ENCODE assay signal across 8 cellular contexts in the genomic region with DNA sequence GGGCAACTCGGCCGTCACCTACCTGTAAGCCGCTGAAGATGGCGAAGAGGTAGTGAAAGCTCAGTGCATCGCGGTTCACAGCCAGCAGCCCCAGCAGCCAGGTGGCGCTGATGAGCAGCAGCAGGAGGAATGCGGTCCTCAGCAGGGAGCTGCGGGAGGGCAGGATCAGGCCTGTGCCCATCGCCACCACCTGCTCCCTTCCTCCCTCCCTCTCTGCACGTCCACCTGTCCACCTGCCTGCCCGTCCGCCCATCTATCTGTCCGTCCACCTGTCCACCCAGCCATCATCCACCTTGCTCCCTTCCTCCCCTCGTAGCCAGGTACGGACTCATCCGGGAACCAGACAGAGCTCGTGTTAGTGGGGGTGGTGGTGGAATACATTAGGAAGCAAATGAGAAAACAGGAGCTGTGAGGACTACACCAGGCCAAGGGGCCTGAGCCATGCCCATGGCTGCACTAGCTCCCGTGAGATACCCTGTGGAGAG. TPM values are rescaled to one million over a fixed set of nuclear protein-coding genes. Genes with fewer than 3 reads are reported as not detected.
A peak's percentile ranks its signal among the peaks of the same experiment; 100 is the strongest.
DNase-seq lines count a peak whose midpoint lies in the region; ATAC-seq and TF ChIP-seq lines count a peak whose summit lies in the region.

No MANE protein-coding gene starts in this region.

- POLR2A ChIA-PET in Caco-2 (lab: Charles Lee) = interaction anchor here (0.5 kb wide), 1 partner anchor 77 kb away, joined by 4 read pairs; no protein-coding TSS in a partner anchor

- no peak overlapping the region for H3K27ac Mint-ChIP-seq in Caco-2 (ENCODE audit: unreplicated experiment)

- no peaks in the 10 kb centered on the region for H3K36me3 ChIP-seq in Caco-2 (ENCODE audit: control insufficient read depth, insufficient read depth, low read length)
- no peaks in the 10 kb centered on the region for H3K36me3 ChIP-seq in heart right ventricle

- H3K27me3 ChIP-seq in Caco-2 (replicated peaks; ENCODE audit: control insufficient read depth, insufficient read depth, low read length) (no peaks in the 10 kb centered on the region), heart right ventricle (peaks cover 0 to 20% (median 6%) of the 10 kb centered on the region in 7 donors)

- peaks cover 59% of the 10 kb centered on the region for H3K36me3 Mint-ChIP-seq in Caco-2 (ENCODE audit: insufficient read depth, unreplicated experiment)

- no peaks in the 10 kb centered on the region for H3K9me3 ChIP-seq in Caco-2
- no peaks in the 10 kb centered on the region for H3K9me3 ChIP-seq in heart right ventricle

- peaks cover 26% of the 10 kb centered on the region for H3K4me1 Mint-ChIP-seq in Caco-2 (ENCODE audit: low read depth, unreplicated experiment)

- no peaks in the 10 kb centered on the region for H3K9me3 Mint-ChIP-seq in Caco-2 (ENCODE audit: unreplicated experiment)

- 40 to 41% methylated on average over 19 of the region's 19 CpGs for WGBS in heart right ventricle, 2 donors

- no TSS peak for BruUV-seq in Caco-2 (replicated peaks; lab: Mats Ljungman, UMichigan)

- TF ChIP-seq CTCF in Caco-2 (IDR thresholded peaks at IDR 0.05; ENCODE audit: insufficient read depth in 1 of 2, low read depth in 1 of 2, low read length in 1 of 2, severe bottlenecking in 1 of 2, unreplicated experiment in 1 of 2) = peak; percentile 79 to 81
- TF ChIP-seq CTCF in heart right ventricle (IDR thresholded peaks at IDR 0.05) = peak; percentile 71 to 94 (median 86)

- H3K27ac ChIP-seq in heart right ventricle = no peak overlapping the region

- no peak overlapping the region for H3K4me3 ChIP-seq in Caco-2 (ENCODE audit: low read depth, low read length)
- no peak overlapping the region for H3K4me3 ChIP-seq in Jurkat, Clone E6-1 (ENCODE audit: low read length)
- H3K4me3 ChIP-seq in heart right ventricle = no peak overlapping the region

- ATAC-seq in SK-N-SH treated with all-trans-retinoic acid at 6 μM for 48 hours (peak; percentile 86), heart right ventricle (peak; percentile 33 to 76 (median 66)), HG03159 (IDR thresholded peaks at IDR 0.05; ENCODE audit: unreplicated experiment) (no peak)

- DNase-seq in Caco-2 (peak in 1 of 2 experiments; percentile 73), heart right ventricle (peak; percentile 50 to 78), mesenteric fat pad (ENCODE audit: low spot score) (no peak)
- peak; percentile 17 for DNase-seq in Jurkat, Clone E6-1 (ENCODE audit: low read depth, low spot score)
- peak; percentile 75 for DNase-seq in activated naive CD4-positive, alpha-beta T cell treated with anti-CD3 and anti-CD28 coated beads, Interleukin-2, amount 50 U/mL, for 16 hours
- DNase-seq in stimulated activated CD4-positive, alpha-beta T cell treated with anti-CD3 and anti-CD28 coated beads, Interleukin-12 subunit alpha, Interleukin-12 subunit beta, amount 100 ng/mL, for 24 hours (ENCODE audit: low read depth in 2 of 2) = peak; percentile 33 to 73

- H3K4me1 ChIP-seq in Caco-2 = peaks cover 23% of the 10 kb centered on the region
- no peaks in the 10 kb centered on the region for H3K4me1 ChIP-seq in heart right ventricle

- no peak overlapping the region for H3K4me3 Mint-ChIP-seq in Caco-2 (ENCODE audit: unreplicated experiment)

- H3K27me3 Mint-ChIP-seq in Caco-2 (ENCODE audit: insufficient read depth, unreplicated experiment) = no peaks in the 10 kb centered on the region

- intact Hi-C loops in Caco-2 (cut with micrococcal nuclease; ENCODE audit: unreplicated experiment) = no loop called here
- intact Hi-C loops in heart right ventricle (cut with DNase I) = loop anchor here (1.0 to 5.0 kb wide), 4 partner anchors 173 to 175 kb away; no protein-coding TSS in a partner anchor

- CTCF ChIA-PET in Caco-2 (lab: Charles Lee) = interaction anchor here (0.5 to 1.6 kb wide), 13 partner anchors 10 to 244 kb away, joined by 3 to 17 read pairs (median 4); a partner anchor contains a TSS

TF ChIP-seq in SK-N-SH treated with all-trans-retinoic acid at 6 μM for 48 hours, 23 proteins besides CTCF, POLR2A, EP300 and RAD21:
- no peak for TF ChIP-seq GLIS3 (CRISPR knock-in tag; IDR thresholded peaks at IDR 0.05)
- TF ChIP-seq, protein P1, sequence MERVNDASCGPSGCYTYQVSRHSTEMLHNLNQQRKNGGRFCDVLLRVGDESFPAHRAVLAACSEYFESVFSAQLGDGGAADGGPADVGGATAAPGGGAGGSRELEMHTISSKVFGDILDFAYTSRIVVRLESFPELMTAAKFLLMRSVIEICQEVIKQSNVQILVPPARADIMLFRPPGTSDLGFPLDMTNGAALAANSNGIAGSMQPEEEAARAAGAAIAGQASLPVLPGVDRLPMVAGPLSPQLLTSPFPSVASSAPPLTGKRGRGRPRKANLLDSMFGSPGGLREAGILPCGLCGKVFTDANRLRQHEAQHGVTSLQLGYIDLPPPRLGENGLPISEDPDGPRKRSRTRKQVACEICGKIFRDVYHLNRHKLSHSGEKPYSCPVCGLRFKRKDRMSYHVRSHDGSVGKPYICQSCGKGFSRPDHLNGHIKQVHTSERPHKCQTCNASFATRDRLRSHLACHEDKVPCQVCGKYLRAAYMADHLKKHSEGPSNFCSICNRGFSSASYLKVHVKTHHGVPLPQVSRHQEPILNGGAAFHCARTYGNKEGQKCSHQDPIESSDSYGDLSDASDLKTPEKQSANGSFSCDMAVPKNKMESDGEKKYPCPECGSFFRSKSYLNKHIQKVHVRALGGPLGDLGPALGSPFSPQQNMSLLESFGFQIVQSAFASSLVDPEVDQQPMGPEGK (CRISPR knock-in tag; IDR thresholded peaks at IDR 0.05; ENCODE audit: borderline replicate concordance) = no peak
- TF ChIP-seq ZNF565 (CRISPR knock-in tag; conservative IDR thresholded peaks at IDR 0.05; ENCODE audit: low read depth) = no peak
- TF ChIP-seq, protein P2, sequence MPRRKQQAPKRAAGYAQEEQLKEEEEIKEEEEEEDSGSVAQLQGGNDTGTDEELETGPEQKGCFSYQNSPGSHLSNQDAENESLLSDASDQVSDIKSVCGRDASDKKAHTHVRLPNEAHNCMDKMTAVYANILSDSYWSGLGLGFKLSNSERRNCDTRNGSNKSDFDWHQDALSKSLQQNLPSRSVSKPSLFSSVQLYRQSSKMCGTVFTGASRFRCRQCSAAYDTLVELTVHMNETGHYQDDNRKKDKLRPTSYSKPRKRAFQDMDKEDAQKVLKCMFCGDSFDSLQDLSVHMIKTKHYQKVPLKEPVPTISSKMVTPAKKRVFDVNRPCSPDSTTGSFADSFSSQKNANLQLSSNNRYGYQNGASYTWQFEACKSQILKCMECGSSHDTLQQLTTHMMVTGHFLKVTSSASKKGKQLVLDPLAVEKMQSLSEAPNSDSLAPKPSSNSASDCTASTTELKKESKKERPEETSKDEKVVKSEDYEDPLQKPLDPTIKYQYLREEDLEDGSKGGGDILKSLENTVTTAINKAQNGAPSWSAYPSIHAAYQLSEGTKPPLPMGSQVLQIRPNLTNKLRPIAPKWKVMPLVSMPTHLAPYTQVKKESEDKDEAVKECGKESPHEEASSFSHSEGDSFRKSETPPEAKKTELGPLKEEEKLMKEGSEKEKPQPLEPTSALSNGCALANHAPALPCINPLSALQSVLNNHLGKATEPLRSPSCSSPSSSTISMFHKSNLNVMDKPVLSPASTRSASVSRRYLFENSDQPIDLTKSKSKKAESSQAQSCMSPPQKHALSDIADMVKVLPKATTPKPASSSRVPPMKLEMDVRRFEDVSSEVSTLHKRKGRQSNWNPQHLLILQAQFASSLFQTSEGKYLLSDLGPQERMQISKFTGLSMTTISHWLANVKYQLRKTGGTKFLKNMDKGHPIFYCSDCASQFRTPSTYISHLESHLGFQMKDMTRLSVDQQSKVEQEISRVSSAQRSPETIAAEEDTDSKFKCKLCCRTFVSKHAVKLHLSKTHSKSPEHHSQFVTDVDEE (CRISPR knock-in tag; IDR thresholded peaks at IDR 0.05) = no peak
- no peak for TF ChIP-seq RARB (CRISPR knock-in tag; IDR thresholded peaks at IDR 0.05)
- TF ChIP-seq ZNF8 (CRISPR knock-in tag; IDR thresholded peaks at IDR 0.05) = no peak
- no peak for TF ChIP-seq ZFP3 (CRISPR knock-in tag; IDR thresholded peaks at IDR 0.05)
- TF ChIP-seq ISL1 (CRISPR knock-in tag; IDR thresholded peaks at IDR 0.05) = no peak
- TF ChIP-seq TCF4 (CRISPR knock-in tag; IDR thresholded peaks at IDR 0.05; ENCODE audit: borderline replicate concordance) = no peak
- no peak for TF ChIP-seq TOX (CRISPR knock-in tag; IDR thresholded peaks at IDR 0.05; ENCODE audit: borderline replicate concordance)
- no peak for TF ChIP-seq PPARA (CRISPR knock-in tag; IDR thresholded peaks at IDR 0.05; ENCODE audit: borderline replicate concordance)
- TF ChIP-seq CSDC2 (CRISPR knock-in tag; IDR thresholded peaks at IDR 0.05) = no peak
TF ChIP-seq in SK-N-SH treated with all-trans-retinoic acid at 6 μM for 48 hours: peak in this region for 0.

RNA-seq across cellular contexts. Expression of a gene that starts 32.2 kb away (rescaled TPM):
- total RNA-seq in Caco-2 (2022) (73.9 and 78.4 TPM in 2 replicates), heart right ventricle (10 to 100 TPM; 22.1 to 54.1 (median 26.5) TPM), mesenteric fat pad (30.7 TPM)
- 75.0 TPM for polyA plus RNA-seq in Jurkat, Clone E6-1 (2012; ENCODE audit: insufficient read depth, insufficient read length)
- 10 to 100 TPM; 44.0 to 80.5 TPM for polyA plus RNA-seq in heart right ventricle
